ENCODE assay signal across 11 cellular contexts in genomic region chr17:58621174-58621573, GRCh38.
DNase-seq lines count a peak whose midpoint lies in the region; ATAC-seq lines count a peak whose summit lies in the region.
"Had no signal": no experiment of that assay in that cellular context is flagged by ENCODE, and none has a peak within 500 bp of the region (broad histone marks: within the 10 kb centered on the region; RNA-seq: fewer than 3 reads in every experiment).

No MANE protein-coding gene starts in this region.

- DNase-seq in effector memory CD8-positive, alpha-beta T cell, result no peak
- DNase-seq in SHP77 (lab: John Stamatoyannopoulos, UW), result no peak
- no peak for DNase-seq in AG08395 (ENCODE audit: low spot score)
- DNase-seq in mesenteric fat pad (ENCODE audit: low spot score), result no peak
- DNase-seq: anterior cingulate cortex, COR-L47, left ventricle myocardium inferior had no signal

- H3K4me3 Mint-ChIP-seq in effector memory CD8-positive, alpha-beta T cell, result no peak overlapping the region

- H3K27me3 Mint-ChIP-seq in effector memory CD8-positive, alpha-beta T cell, result peaks cover 0 to 6% of the 10 kb centered on the region in 2 donors

- peaks cover 7% of the 10 kb centered on the region for H3K36me3 Mint-ChIP-seq in effector memory CD8-positive, alpha-beta T cell (ENCODE audit: insufficient read depth)

- H3K4me1 Mint-ChIP-seq in effector memory CD8-positive, alpha-beta T cell (ENCODE audit: low read depth in 2 of 2), result peaks cover 0 to 2% of the 10 kb centered on the region in 2 donors

- H3K27ac Mint-ChIP-seq in effector memory CD8-positive, alpha-beta T cell, result no peak overlapping the region

- H3K9me3 Mint-ChIP-seq in effector memory CD8-positive, alpha-beta T cell, result no peaks in the 10 kb centered on the region

- peak; percentile 71 for ATAC-seq in GM18868 (IDR thresholded peaks at IDR 0.05; ENCODE audit: unreplicated experiment)
- peak; percentile 49 for ATAC-seq in GM21526 (IDR thresholded peaks at IDR 0.05; ENCODE audit: low FRiP score, unreplicated experiment)
- peak; percentile 65 for ATAC-seq in HG03097 (IDR thresholded peaks at IDR 0.05; ENCODE audit: low FRiP score, unreplicated experiment)
- peak; percentile 26 for ATAC-seq in effector memory CD8-positive, alpha-beta T cell (replicated peaks)
- ATAC-seq: gastroesophageal sphincter had no signal
